8 cellular contexts compared by ENCODE assay signal in genomic region chr12:13390381-13390856, GRCh38.
DNase-seq lines count a peak whose midpoint lies in the region; ATAC-seq and TF ChIP-seq lines count a peak whose summit lies in the region.

No MANE protein-coding gene starts in this region.

- H3K4me3 ChIP-seq in adipocyte (ENCODE audit: low read length) (no peak overlapping the region), testis (no peak overlapping the region)

- ATAC-seq in GM21528 (IDR thresholded peaks at IDR 0.05; ENCODE audit: low FRiP score, unreplicated experiment) (no peak), HG03354 (IDR thresholded peaks at IDR 0.05; ENCODE audit: poor library complexity, severe bottlenecking, unreplicated experiment) (no peak)

- H3K36me3 ChIP-seq in adipocyte (ENCODE audit: control insufficient read depth, insufficient read depth, low read length, severe bottlenecking) (no peaks in the 10 kb centered on the region), testis (ENCODE audit: low read depth, missing control alignments) (no peaks in the 10 kb centered on the region)

- H3K9me3 ChIP-seq in adipocyte (ENCODE audit: control insufficient read depth, low read length), result no peaks in the 10 kb centered on the region
- H3K9me3 ChIP-seq in testis, result no peaks in the 10 kb centered on the region

- DNase-seq in LoVo (ENCODE audit: low spot score), result peak; percentile 99
- DNase-seq in adipocyte (ENCODE audit: low read depth), result peak; percentile 60
- DNase-seq in iPS-NIHi11 (ENCODE audit: low spot score), result peak; percentile 70
- peak; percentile 85 for DNase-seq in testis
- DNase-seq in UCSD-AML1 (lab: John Stamatoyannopoulos, UW; ENCODE audit: unreplicated experiment), result no peak
- DNase-seq in stimulated activated CD4-positive, alpha-beta T cell treated with anti-CD3 and anti-CD28 coated beads, Interleukin-2, amount 100 ng/mL, for 48 hours, result no peak

- H3K27ac ChIP-seq in testis, result no peak overlapping the region

- H3K9ac ChIP-seq in adipocyte (ENCODE audit: low read length), result peak overlapping the region; percentile 73

- TF ChIP-seq POLR2A in testis (IDR thresholded peaks at IDR 0.05), result no peak

- 37 to 61% methylated on average over 8 to 9 of the region's 9 CpGs for WGBS in testis, 2 donors

- peaks cover 18% of the 10 kb centered on the region for H3K4me1 ChIP-seq in adipocyte (ENCODE audit: control insufficient read depth, insufficient read depth, low read length)
- no peaks in the 10 kb centered on the region for H3K4me1 ChIP-seq in testis

- no peak for TF ChIP-seq CTCF in testis (IDR thresholded peaks at IDR 0.05)

- intact Hi-C loops in testis (cut with DNase I; ENCODE audit: low total_unique reads), result no loop called here

- no peaks in the 10 kb centered on the region for H3K27me3 ChIP-seq in adipocyte (replicated peaks; ENCODE audit: control insufficient read depth, insufficient read depth, low read length)
- no peaks in the 10 kb centered on the region for H3K27me3 ChIP-seq in testis

Comparison
In these comparisons a context has a peak if more than half of its experiments do, and no peak if none do; other contexts are left out.
1. DNase-seq: peak in LoVo (single experiment), adipocyte (single experiment), iPS-NIHi11 (single experiment) and testis (single experiment); none in UCSD-AML1 (single experiment) and stimulated activated CD4-positive, alpha-beta T cell treated with anti-CD3 and anti-CD28 coated beads, Interleukin-2, amount 100 ng/mL, for 48 hours (0 of 2).